13 cellular contexts compared by ENCODE assay signal in the genomic region with DNA sequence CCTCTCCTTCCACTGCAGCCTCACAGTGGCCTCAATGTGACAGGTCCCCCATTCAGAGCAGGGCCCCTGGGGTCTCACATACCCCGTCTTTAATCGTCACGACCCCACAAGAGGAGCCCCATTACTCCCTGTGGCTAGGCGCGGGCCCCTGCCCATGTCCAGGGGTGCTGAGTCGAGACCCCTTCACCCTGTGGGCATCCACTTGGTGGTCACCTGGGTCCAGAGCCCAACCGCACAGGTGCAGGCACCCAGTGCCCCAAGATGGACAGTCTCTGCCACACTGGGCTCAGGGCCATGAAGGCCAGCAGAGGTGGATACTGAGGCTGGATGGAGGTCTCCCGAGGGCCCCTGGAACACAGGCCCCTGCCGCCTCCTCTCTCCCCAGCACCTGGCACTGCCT. TPM values are rescaled to one million over a fixed set of nuclear protein-coding genes. Genes with fewer than 3 reads are reported as not detected.
DNase-seq lines count a peak whose midpoint lies in the region; ATAC-seq and TF ChIP-seq lines count a peak whose summit lies in the region.
"Had no signal": no experiment of that assay in that cellular context is flagged by ENCODE, and none has a peak within 500 bp of the region (broad histone marks: within the 10 kb centered on the region; RNA-seq: fewer than 3 reads in every experiment).

No MANE protein-coding gene starts in this region.

- peak overlapping the region in 3 of 8 donors; percentile 4 to 99 (median 32) for H3K27ac Mint-ChIP-seq in CD8-positive, alpha-beta memory T cell

- peak overlapping the region; percentile 38 for H3K27ac ChIP-seq in CD8-positive, alpha-beta memory T cell (ENCODE audit: low read depth, low read length)
- H3K27ac ChIP-seq in MM.1S (ENCODE audit: low read length) (peak overlapping the region; percentile 60; the same call in 1 of the 2 replicates), coronary artery (no peak overlapping the region), rectal smooth muscle tissue (ENCODE audit: low read depth, low read length) (no peak overlapping the region)

- POLR2A ChIA-PET in CD8-positive, alpha-beta memory T cell (lab: Charles Lee), result interaction anchor here (0.7 kb wide), 1 partner anchor 10 kb away, joined by 3 read pairs; no protein-coding TSS in a partner anchor

- no peak for ATAC-seq in HG03097 (IDR thresholded peaks at IDR 0.05; ENCODE audit: low FRiP score, unreplicated experiment)
- ATAC-seq: gastroesophageal sphincter had no signal

- no peak overlapping the region for H3K4me3 ChIP-seq in CD8-positive, alpha-beta memory T cell (ENCODE audit: low read length)
- H3K4me3 ChIP-seq in MM.1S (ENCODE audit: low read length) (peak overlapping the region; percentile 21; the same call in 1 of the 2 replicates), coronary artery (peak overlapping the region; percentile 49), rectal smooth muscle tissue (ENCODE audit: low read length) (peak overlapping the region; percentile 44)

- peaks cover 60% of the 10 kb centered on the region for H3K4me1 ChIP-seq in CD8-positive, alpha-beta memory T cell (ENCODE audit: insufficient read depth, low read length)
- H3K4me1 ChIP-seq in MM.1S (ENCODE audit: low read length), result peaks cover 45% of the 10 kb centered on the region
- peaks cover 29% of the 10 kb centered on the region for H3K4me1 ChIP-seq in rectal smooth muscle tissue (ENCODE audit: control insufficient read depth, insufficient read depth, low read length)

- no peaks in the 10 kb centered on the region for H3K9me2 ChIP-seq in MM.1S (replicated peaks; ENCODE audit: insufficient read depth, low read length)

- H3K4me2 ChIP-seq in MM.1S (ENCODE audit: low read depth, low read length), result peak overlapping the region; percentile 73; the same call in 1 of the 2 replicates

- TF ChIP-seq CTCF in MM.1S (IDR thresholded peaks at IDR 0.05; ENCODE audit: low read length), result no peak
- no peak for TF ChIP-seq CTCF in coronary artery (IDR thresholded peaks at IDR 0.05)
- TF ChIP-seq CTCF in GM20000 (IDR thresholded peaks at IDR 0.05; ENCODE audit: extremely low read depth, missing control alignments), result no peak

- no peaks in the 10 kb centered on the region for H3K27me3 ChIP-seq in CD8-positive, alpha-beta memory T cell (ENCODE audit: insufficient read depth, low read length, poor library complexity, severe bottlenecking)
- H3K27me3 ChIP-seq in MM.1S (replicated peaks; ENCODE audit: insufficient read depth, low read length) (no peaks in the 10 kb centered on the region), rectal smooth muscle tissue (ENCODE audit: control insufficient read depth, insufficient read depth, low read length) (no peaks in the 10 kb centered on the region)
- H3K27me3 ChIP-seq: gastroesophageal sphincter had no signal

- H2AFZ ChIP-seq in MM.1S (ENCODE audit: low read length), result no peak overlapping the region

- H3K79me2 ChIP-seq in MM.1S (ENCODE audit: low read length), result peaks cover 78% of the 10 kb centered on the region

- H3K9ac ChIP-seq in MM.1S (ENCODE audit: low read length), result peak overlapping the region; percentile 45; the same call in 1 of the 2 replicates
- no peak overlapping the region for H3K9ac ChIP-seq in rectal smooth muscle tissue (ENCODE audit: low read length)

- peaks cover 0 to 3% (median 0%) of the 10 kb centered on the region in 5 donors for H3K9me3 Mint-ChIP-seq in CD8-positive, alpha-beta memory T cell

- CTCF ChIA-PET in CD8-positive, alpha-beta memory T cell (lab: Charles Lee), result no interaction called here

- peak overlapping the region in 4 of 7 donors; percentile 60 to 95 (median 82) for H3K4me3 Mint-ChIP-seq in CD8-positive, alpha-beta memory T cell

- peaks cover 0 to 39% (median 0%) of the 10 kb centered on the region in 3 donors for H3K36me3 Mint-ChIP-seq in CD8-positive, alpha-beta memory T cell

- no peaks in the 10 kb centered on the region for H3K9me3 ChIP-seq in CD8-positive, alpha-beta memory T cell (ENCODE audit: low read length)
- H3K9me3 ChIP-seq in MM.1S (replicated peaks; ENCODE audit: insufficient read depth, low read length), result no peaks in the 10 kb centered on the region
- H3K9me3 ChIP-seq: gastroesophageal sphincter had no signal

- H3K4me1 Mint-ChIP-seq in CD8-positive, alpha-beta memory T cell, result peaks cover 25 to 64% (median 38%) of the 10 kb centered on the region in 3 donors

- peaks cover 25% of the 10 kb centered on the region for H4K20me1 ChIP-seq in MM.1S (ENCODE audit: insufficient read depth, low read length)

- H3K27me3 Mint-ChIP-seq in CD8-positive, alpha-beta memory T cell, result peaks cover 0 to 6% of the 10 kb centered on the region in 2 donors

- peaks cover 5% of the 10 kb centered on the region for H3K36me3 ChIP-seq in CD8-positive, alpha-beta memory T cell (ENCODE audit: insufficient read depth, low read length)
- no peaks in the 10 kb centered on the region; the same call in 1 of the 2 replicates for H3K36me3 ChIP-seq in MM.1S (replicated peaks; ENCODE audit: insufficient read depth, low read length)
- H3K36me3 ChIP-seq in rectal smooth muscle tissue (ENCODE audit: control insufficient read depth, insufficient read depth, low read length), result peaks cover 3% of the 10 kb centered on the region

- no peak for DNase-seq in CD8-positive, alpha-beta memory T cell
- DNase-seq in MM.1S, result no peak
- no peak for DNase-seq in coronary artery (ENCODE audit: low spot score)
- no peak for DNase-seq in GM20000 (ENCODE audit: low spot score)
- DNase-seq in NCI-H1930 (lab: John Stamatoyannopoulos, UW), result no peak
- DNase-seq in NCI-H146 treated with DMSO at 0.1 percent for 48 hours (lab: John Stamatoyannopoulos, UW; ENCODE audit: unreplicated experiment), result no peak
- DNase-seq: activated CD4-positive, alpha-beta T cell treated with anti-CD3 and anti-CD28 coated beads, Interleukin-2, amount 50 U/mL, for 4 hours; HCEC 1CT; NCI-H1694 treated with DMSO at 0.1 percent for 48 hours; SHP77 treated with DMSO at 0.1 percent for 48 hours had no signal

- H3F3A ChIP-seq in MM.1S (ENCODE audit: insufficient read depth, low read length), result peaks cover 30% of the 10 kb centered on the region

RNA-seq across cellular contexts. Expression of gene TMEM259, which starts 3.0 kb away (rescaled TPM):
- total RNA-seq in CD8-positive, alpha-beta memory T cell, result 100 to 1,000 TPM; 151 to 157 TPM
- 84.6 TPM for polyA plus RNA-seq in CD8-positive, alpha-beta memory T cell

RNA-seq across cellular contexts. Expression of gene RNU6-2, which starts 3.4 kb away (rescaled TPM):
- not detected for total RNA-seq in CD8-positive, alpha-beta memory T cell
- not detected for polyA plus RNA-seq in CD8-positive, alpha-beta memory T cell
- total RNA-seq: gastroesophageal sphincter had no signal

RNA-seq across cellular contexts. Expression of gene CNN2, which starts 8.5 kb away (rescaled TPM):
- total RNA-seq in CD8-positive, alpha-beta memory T cell, result 10 to 100 TPM; 78.1 to 78.9 TPM
- polyA plus RNA-seq in CD8-positive, alpha-beta memory T cell, result 792 TPM

RNA-seq across cellular contexts. Expression of gene GRIN3B, which starts 17.7 kb away (rescaled TPM):
- total RNA-seq in CD8-positive, alpha-beta memory T cell, result not detected
- polyA plus RNA-seq in CD8-positive, alpha-beta memory T cell, result not detected
- total RNA-seq: gastroesophageal sphincter had no signal

RNA-seq across cellular contexts. Expression of gene ABCA7, which starts 22.0 kb away (rescaled TPM):
- total RNA-seq in CD8-positive, alpha-beta memory T cell, result 10 to 100 TPM; 33.8 to 39.5 TPM
- polyA plus RNA-seq in CD8-positive, alpha-beta memory T cell, result 14.1 TPM

Comparison
In these comparisons a context has a peak if more than half of its experiments do, and no peak if none do; other contexts are left out.
1. H3K27ac ChIP-seq: peak in CD8-positive, alpha-beta memory T cell (single experiment) and MM.1S (single experiment); none in coronary artery (0 of 2) and rectal smooth muscle tissue (single experiment).